27 cellular contexts compared by ENCODE assay signal in the genomic region with DNA sequence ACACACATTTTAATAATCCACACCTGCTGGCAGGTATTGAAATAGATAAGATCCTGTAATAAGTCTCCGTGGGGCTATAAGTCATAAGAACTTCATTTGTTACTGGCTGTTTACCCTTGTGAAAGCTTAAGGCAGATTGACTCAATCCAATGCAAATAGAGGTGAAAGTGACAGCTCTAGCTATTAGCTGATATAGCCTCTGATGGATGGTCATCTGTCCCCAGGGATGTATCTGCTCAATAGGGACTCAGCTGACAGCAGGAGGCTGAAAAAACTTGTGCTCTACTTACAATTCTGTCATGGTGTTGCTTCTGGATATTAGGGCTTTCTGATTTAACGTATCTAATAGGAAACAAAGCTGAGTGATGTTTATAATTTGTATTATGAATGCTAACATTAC.
"Had no signal": no experiment of that assay in that cellular context is flagged by ENCODE, and none has a peak within 500 bp of the region (broad histone marks: within the 10 kb centered on the region; RNA-seq: fewer than 3 reads in every experiment).

No MANE protein-coding gene starts in this region.

- H3K27ac Mint-ChIP-seq: activated CD4-positive, alpha-beta memory T cell treated with anti-CD3 and anti-CD28 coated beads, Interleukin-2, amount 10 ng/mL, durations not matched to agents 7 days and 5 days; activated CD4-positive, alpha-beta T cell treated with anti-CD3 and anti-CD28 coated beads for 36 hours; activated naive CD4-positive, alpha-beta T cell treated with anti-CD3 and anti-CD28 coated beads, Interleukin-2, amount 10 ng/mL, durations not matched to agents 7 days and 5 days; activated naive CD8-positive, alpha-beta T cell treated with anti-CD3 and anti-CD28 coated beads, Interleukin-2, amount 10 ng/mL, durations not matched to agents 7 days and 5 days; activated T-helper 17 cell treated with anti-CD3 and anti-CD28 coated beads, Interleukin-2, amount 50 U/mL, for 72 hours; T-helper 17 cell had no signal

- H3K27me3 ChIP-seq: adrenal gland had no signal

- H3K4me1 Mint-ChIP-seq: activated CD4-positive, alpha-beta memory T cell treated with anti-CD3 and anti-CD28 coated beads, Interleukin-2, amount 10 ng/mL, durations not matched to agents 7 days and 5 days; activated CD4-positive, alpha-beta T cell treated with anti-CD3 and anti-CD28 coated beads for 36 hours; activated naive CD4-positive, alpha-beta T cell treated with anti-CD3 and anti-CD28 coated beads, Interleukin-2, amount 10 ng/mL, durations not matched to agents 7 days and 5 days; activated naive CD8-positive, alpha-beta T cell treated with anti-CD3 and anti-CD28 coated beads, Interleukin-2, amount 10 ng/mL, durations not matched to agents 7 days and 5 days; activated T-helper 17 cell treated with anti-CD3 and anti-CD28 coated beads, Interleukin-2, amount 50 U/mL, for 72 hours; T-helper 17 cell had no signal

- H3K27ac ChIP-seq: adrenal gland, KMS-11, PC-9, VCaP had no signal

- H3K9me3 ChIP-seq: adrenal gland had no signal

- H3K36me3 ChIP-seq: adrenal gland had no signal

- ATAC-seq: activated CD4-positive, alpha-beta T cell treated with anti-CD3 and anti-CD28 coated beads for 36 hours; activated T-helper 17 cell treated with anti-CD3 and anti-CD28 coated beads, Interleukin-2, amount 50 U/mL, for 72 hours; T-helper 17 cell had no signal

- H3K36me3 Mint-ChIP-seq: activated naive CD4-positive, alpha-beta T cell treated with anti-CD3 and anti-CD28 coated beads, Interleukin-2, amount 10 ng/mL, durations not matched to agents 7 days and 5 days; activated naive CD8-positive, alpha-beta T cell treated with anti-CD3 and anti-CD28 coated beads, Interleukin-2, amount 10 ng/mL, durations not matched to agents 7 days and 5 days had no signal

- DNase-seq: activated CD4-positive, alpha-beta memory T cell treated with anti-CD3 and anti-CD28 coated beads, Interleukin-2, amount 10 ng/mL, durations not matched to agents 7 days and 5 days; activated CD4-positive, alpha-beta T cell treated with anti-CD3 and anti-CD28 coated beads for 36 hours; activated CD4-positive, alpha-beta T cell treated with anti-CD3 and anti-CD28 coated beads, Interleukin-2, amount 50 U/mL, for 1 hour; activated gamma-delta T cell; activated naive CD4-positive, alpha-beta T cell treated with anti-CD3 and anti-CD28 coated beads, Interleukin-2, amount 10 ng/mL, durations not matched to agents 7 days and 5 days; activated naive CD8-positive, alpha-beta T cell treated with anti-CD3 and anti-CD28 coated beads, Interleukin-2, amount 10 ng/mL, durations not matched to agents 7 days and 5 days; activated T-cell treated with anti-CD3 and anti-CD28 coated beads for 4 hours; activated T-cell treated with anti-CD3 and anti-CD28 coated beads, Interleukin-2, amount 50 U/mL, for 48 hours; adrenal gland; anterior cingulate cortex; cerebellar nuclear complex; MM.1S; NCI-H1105; NCI-H1694; NCI-H2029 treated with DMSO at 0.1 percent for 48 hours; NCI-H2171; NCI-H2227 treated with DMSO at 0.1 percent for 48 hours; NCI-H446 treated with DMSO at 0.1 percent for 48 hours; NCI-H524 treated with DMSO at 0.1 percent for 48 hours; NCI-H774; PC-9; SHP77 treated with DMSO at 0.1 percent for 48 hours; T-helper 17 cell; T1000 had no signal

- H3K9me3 Mint-ChIP-seq: activated CD4-positive, alpha-beta memory T cell treated with anti-CD3 and anti-CD28 coated beads, Interleukin-2, amount 10 ng/mL, durations not matched to agents 7 days and 5 days; activated naive CD4-positive, alpha-beta T cell treated with anti-CD3 and anti-CD28 coated beads, Interleukin-2, amount 10 ng/mL, durations not matched to agents 7 days and 5 days; activated naive CD8-positive, alpha-beta T cell treated with anti-CD3 and anti-CD28 coated beads, Interleukin-2, amount 10 ng/mL, durations not matched to agents 7 days and 5 days; activated T-helper 17 cell treated with anti-CD3 and anti-CD28 coated beads, Interleukin-2, amount 50 U/mL, for 72 hours had no signal

- H3K4me3 ChIP-seq: adrenal gland, PC-9 had no signal

- H3K4me3 Mint-ChIP-seq: activated CD4-positive, alpha-beta memory T cell treated with anti-CD3 and anti-CD28 coated beads, Interleukin-2, amount 10 ng/mL, durations not matched to agents 7 days and 5 days; activated CD4-positive, alpha-beta T cell treated with anti-CD3 and anti-CD28 coated beads for 36 hours; activated naive CD4-positive, alpha-beta T cell treated with anti-CD3 and anti-CD28 coated beads, Interleukin-2, amount 10 ng/mL, durations not matched to agents 7 days and 5 days; activated naive CD8-positive, alpha-beta T cell treated with anti-CD3 and anti-CD28 coated beads, Interleukin-2, amount 10 ng/mL, durations not matched to agents 7 days and 5 days; activated T-helper 17 cell treated with anti-CD3 and anti-CD28 coated beads, Interleukin-2, amount 50 U/mL, for 72 hours; T-helper 17 cell had no signal

- H3K27me3 Mint-ChIP-seq: activated CD4-positive, alpha-beta memory T cell treated with anti-CD3 and anti-CD28 coated beads, Interleukin-2, amount 10 ng/mL, durations not matched to agents 7 days and 5 days; activated CD4-positive, alpha-beta T cell treated with anti-CD3 and anti-CD28 coated beads for 36 hours; activated naive CD4-positive, alpha-beta T cell treated with anti-CD3 and anti-CD28 coated beads, Interleukin-2, amount 10 ng/mL, durations not matched to agents 7 days and 5 days; activated naive CD8-positive, alpha-beta T cell treated with anti-CD3 and anti-CD28 coated beads, Interleukin-2, amount 10 ng/mL, durations not matched to agents 7 days and 5 days; activated T-helper 17 cell treated with anti-CD3 and anti-CD28 coated beads, Interleukin-2, amount 50 U/mL, for 72 hours; T-helper 17 cell had no signal
